19 cellular contexts compared by ENCODE assay signal in the genomic region with DNA sequence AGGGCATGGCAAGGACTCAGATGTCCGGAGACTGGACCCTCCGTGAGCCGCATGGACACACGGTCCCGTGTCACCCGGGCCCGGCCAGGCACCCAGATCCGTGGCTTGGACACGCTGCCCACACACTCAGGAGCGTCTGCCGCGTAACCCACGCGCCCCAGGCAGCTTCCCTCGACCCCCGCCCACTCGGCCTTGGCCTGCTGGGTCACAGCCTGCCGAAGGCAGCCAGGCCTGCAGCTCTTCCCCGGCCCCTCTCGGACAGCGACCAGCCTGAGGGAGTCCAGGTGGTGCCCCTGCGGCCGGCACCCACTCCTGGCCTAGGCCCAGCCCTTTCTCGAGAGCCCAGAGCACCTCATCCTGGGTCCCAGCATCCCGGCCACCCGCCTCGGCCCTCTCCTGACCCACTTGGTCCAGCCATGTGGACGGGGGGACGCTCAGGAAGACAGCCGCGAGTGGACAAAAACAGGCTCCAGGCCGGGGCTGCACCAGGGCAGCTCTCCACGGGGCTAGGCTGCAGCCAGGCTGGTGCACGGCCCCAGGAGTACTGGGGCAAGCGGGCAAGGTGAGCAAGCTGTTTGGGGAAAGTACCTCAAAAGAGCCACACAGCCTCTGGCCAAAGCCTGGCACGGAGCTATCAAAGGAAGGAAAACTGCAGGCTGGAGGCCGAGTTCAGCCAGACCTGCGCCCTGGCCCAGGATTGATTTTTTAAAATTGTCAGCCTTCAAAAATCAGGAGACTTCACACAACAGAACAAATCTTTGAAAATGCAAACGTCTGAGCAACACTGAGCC. TPM values are rescaled to one million over a fixed set of nuclear protein-coding genes. Genes with fewer than 3 reads are reported as not detected.
A peak's percentile ranks its signal among the peaks of the same experiment; 100 is the strongest.
DNase-seq lines count a peak whose midpoint lies in the region; ATAC-seq, FAIRE-seq and TF ChIP-seq lines count a peak whose summit lies in the region.
"Had no signal": no experiment of that assay in that cellular context is flagged by ENCODE, and none has a peak within 500 bp of the region (broad histone marks: within the 10 kb centered on the region; RNA-seq: fewer than 3 reads in every experiment).

No MANE protein-coding gene starts in this region.

- H3K9me1 ChIP-seq in K562 (ENCODE audit: control insufficient read depth, insufficient read depth, low read length), result no peaks in the 10 kb centered on the region

- no peak for DNase-seq in DND-41
- no peak for DNase-seq in K562 (ENCODE audit: extremely low read depth in 1 of 4, low spot score in 3 of 4)
- DNase-seq in left lobe of liver (ENCODE audit: low spot score), result peak; percentile 80
- DNase-seq in osteoblast (ENCODE audit: insufficient read length, low spot score, missing footprints), result peak; percentile 68
- no peak for DNase-seq in iPS-NIHi11 (ENCODE audit: low spot score)
- no peak for DNase-seq in activated CD8-positive, alpha-beta memory T cell treated with anti-CD3 and anti-CD28 coated beads, Interleukin-2, amount 50 U/mL, for 48 hours
- DNase-seq: BE2C, Caco-2, GM23248, Kasumi-1, MG63, NCI-H187, NCI-H2107, RPMI8226, SHP77 treated with DMSO at 0.1 percent for 48 hours had no signal

- intact Hi-C loops in K562 (cut with micrococcal nuclease), result no loop called here

- FAIRE-seq in K562 (lab: Jason Lieb, UNC), result no peak
- FAIRE-seq: GM12892 had no signal

- TF ChIP-seq CTCF in DND-41 (IDR thresholded peaks at IDR 0.05; ENCODE audit: borderline replicate concordance, extremely low read depth, low read length, poor library complexity, severe bottlenecking) (no peak), K562 (IDR thresholded peaks at IDR 0.05 in 2 of 3, conservative IDR thresholded peaks at IDR 0.05 in 1 of 3; ENCODE audit: insufficient read depth in 2 of 3, low read depth in 1 of 3, low read length in 3 of 3) (no peak), osteoblast (IDR thresholded peaks at IDR 0.05; ENCODE audit: extremely low read depth, low read depth, low read length) (no peak)

- H3K27me3 ChIP-seq in DND-41 (ENCODE audit: insufficient read depth, low read length, poor library complexity), result no peaks in the 10 kb centered on the region
- no peaks in the 10 kb centered on the region for H3K27me3 ChIP-seq in K562 (ENCODE audit: control insufficient read depth in 2 of 2, insufficient read depth in 2 of 2, low read length in 2 of 2)
- H3K27me3 ChIP-seq in osteoblast (ENCODE audit: insufficient read depth, low read length), result no peaks in the 10 kb centered on the region
- H3K27me3 ChIP-seq: BE2C, MG63 had no signal

- H3K27ac ChIP-seq in DND-41 (ENCODE audit: low read length) (no peak overlapping the region), K562 (ENCODE audit: extremely low read depth, low read depth, low read length) (no peak overlapping the region), osteoblast (ENCODE audit: low read depth, low read length) (no peak overlapping the region)
- H3K27ac ChIP-seq: GM23248, SK-N-MC had no signal

- POLR2A ChIA-PET in K562 (lab: Yijun Ruan, JAX), result interaction anchor here (0.6 to 0.7 kb wide), 3 partner anchors 30 to 205 kb away, joined by 3 read pairs; no protein-coding TSS in a partner anchor

- H3K9me3 ChIP-seq in DND-41 (ENCODE audit: insufficient read depth, low read length, severe bottlenecking) (no peaks in the 10 kb centered on the region), K562 (replicated peaks; ENCODE audit: control insufficient read depth, insufficient read depth, low read depth, low read length) (no peaks in the 10 kb centered on the region), osteoblast (ENCODE audit: low read depth, low read length) (no peaks in the 10 kb centered on the region)
- H3K9me3 ChIP-seq: BE2C, Caco-2, HAP-1, MG63 had no signal

- no peak overlapping the region for H2AFZ ChIP-seq in DND-41 (ENCODE audit: low read depth, low read length)
- no peak overlapping the region for H2AFZ ChIP-seq in K562 (ENCODE audit: low read depth, low read length)
- H2AFZ ChIP-seq in osteoblast (ENCODE audit: low read length), result no peak overlapping the region
- H2AFZ ChIP-seq: GM23248 had no signal

- TF ChIP-seq EP300 in K562 (IDR thresholded peaks at IDR 0.05; ENCODE audit: low read length), result no peak

- H4K20me1 ChIP-seq in DND-41 (ENCODE audit: insufficient read depth, low read length), result peaks cover 98% of the 10 kb centered on the region
- peaks cover 12% of the 10 kb centered on the region; the same call in 1 of the 2 replicates for H4K20me1 ChIP-seq in K562 (replicated peaks; ENCODE audit: control insufficient read depth, insufficient read depth, low read length)
- peaks cover 65% of the 10 kb centered on the region for H4K20me1 ChIP-seq in osteoblast (ENCODE audit: insufficient read depth, low read length)

- peaks cover 29% of the 10 kb centered on the region for H3K4me1 ChIP-seq in DND-41 (ENCODE audit: insufficient read depth, low read length)
- peaks cover 8 to 66% of the 10 kb centered on the region in 2 experiments; a peak in 4 of 5 replicates for H3K4me1 ChIP-seq in K562 (replicated peaks in 1 of 2; ENCODE audit: control insufficient read depth in 2 of 2, insufficient read depth in 2 of 2, low read length in 2 of 2)
- peaks cover 8% of the 10 kb centered on the region for H3K4me1 ChIP-seq in osteoblast (ENCODE audit: insufficient read depth, low read length)
- H3K4me1 ChIP-seq: BE2C had no signal

- H3K4me2 ChIP-seq in DND-41 (ENCODE audit: insufficient read depth, low read length) (no peak overlapping the region), K562 (ENCODE audit: insufficient read depth, low read length) (no peak overlapping the region), osteoblast (ENCODE audit: insufficient read depth, low read length) (no peak overlapping the region)

- 87% methylated on average over 11 of the region's 39 CpGs for WGBS in K562 (ENCODE audit: insufficient coverage, low coverage, missing lambda C conversion rate)

- CTCF ChIA-PET in K562 (lab: Yijun Ruan, JAX; ENCODE audit: low intra/inter-chr PET ratio), result no interaction called here

- no peak for ATAC-seq in DND-41 (ENCODE audit: insufficient read depth, low read depth)
- no peak for ATAC-seq in K562
- peak; percentile 54 for ATAC-seq in left lobe of liver
- ATAC-seq in HG03045 (IDR thresholded peaks at IDR 0.05; ENCODE audit: unreplicated experiment), result no peak

- peaks cover 98% of the 10 kb centered on the region for H3K79me2 ChIP-seq in DND-41 (ENCODE audit: insufficient read depth, low read length)
- H3K79me2 ChIP-seq in K562 (ENCODE audit: control insufficient read depth, insufficient read depth, low read length), result peaks cover 41% of the 10 kb centered on the region
- peaks cover 97% of the 10 kb centered on the region for H3K79me2 ChIP-seq in osteoblast (ENCODE audit: insufficient read depth, low read length)

- TF ChIP-seq RAD21 in K562 (CRISPR knock-in tag; conservative IDR thresholded peaks at IDR 0.05 in 1 of 2, IDR thresholded peaks at IDR 0.05 in 1 of 2), result no peak

- in situ Hi-C loops in K562 (cut with MboI), result no loop called here

- H3K36me3 ChIP-seq in DND-41 (ENCODE audit: insufficient read depth, low read length), result peaks cover 92% of the 10 kb centered on the region
- H3K36me3 ChIP-seq in K562 (ENCODE audit: control insufficient read depth, insufficient read depth, low read length), result peaks cover 61% of the 10 kb centered on the region; the same call in 1 of the 3 replicates
- peaks cover 15% of the 10 kb centered on the region for H3K36me3 ChIP-seq in osteoblast (ENCODE audit: insufficient read depth, low read length)

- TF ChIP-seq POLR2A in K562 (conservative IDR thresholded peaks at IDR 0.05), result no peak

- H3K9ac ChIP-seq in DND-41 (ENCODE audit: low read depth, low read length) (0 out of 2 replicates have a peak overlapping the region, but pooled peaks have one; percentile 0), K562 (ENCODE audit: insufficient read depth in 1 of 2, low read depth in 2 of 2, low read length in 2 of 2) (peak overlapping the region in 1 of 2 experiments; percentile 58; a peak in 2 of 4 replicates)
- H3K9ac ChIP-seq: GM23248 had no signal

- BruUV-seq in K562 (replicated peaks; lab: Mats Ljungman, UMichigan), result no TSS peak

- no peak overlapping the region for H3K4me3 ChIP-seq in DND-41 (ENCODE audit: low read depth in 1 of 2, low read length in 2 of 2)
- H3K4me3 ChIP-seq in K562, result no peak overlapping the region
- H3K4me3 ChIP-seq in osteoblast (ENCODE audit: insufficient read depth, low read length), result no peak overlapping the region
- H3K4me3 ChIP-seq: GM23248, HAP-1, MG63, SK-N-MC had no signal

RNA-seq across cellular contexts. Expression of gene AKT1, which starts 6.5 kb away (rescaled TPM):
- 90.8 and 209 TPM in 2 replicates for total RNA-seq in K562 (2011; cell fraction: chromatin; rRNA removed; ENCODE audit: low replicate concordance)
- 135 and 136 TPM in 2 replicates for total RNA-seq in K562 (2011; cell fraction: nucleolus; rRNA removed)
- total RNA-seq in K562 (2011; cell fraction: nucleoplasm; rRNA removed), result 81.8 and 88.4 TPM in 2 replicates
- total RNA-seq in K562 (2014; rRNA removed), result 80.1 and 91.2 TPM in 2 replicates
- 25.9 and 37.5 TPM in 2 replicates for total RNA-seq in K562 (2014; rRNA removed; fragmentation: Illumina TruSeq; extraction: Trizol)
- 74.5 and 75.1 TPM in 2 replicates for total RNA-seq in K562 (2015; rRNA removed; fragmentation: Illumina TruSeq; extraction: Trizol)
- total RNA-seq in K562 (2021), result 117 and 132 TPM in 2 replicates
- 71.8 and 79.3 TPM in 2 replicates for polyA plus RNA-seq in K562 (2011; rRNA removed)
- polyA plus RNA-seq in K562 (2011; cell fraction: cytosol; rRNA removed), result 96.5 and 143 TPM in 2 replicates
- 217 and 312 TPM in 2 replicates for polyA plus RNA-seq in K562 (2011; cell fraction: nucleus; rRNA removed)
- polyA plus RNA-seq in K562 (2012), result 86.9 and 120 TPM in 2 replicates
- polyA plus RNA-seq in K562 (2014; fragmentation: Illumina TruSeq; extraction: Trizol), result 82.0 and 89.7 TPM in 2 replicates
- polyA plus RNA-seq in K562 (2014; fragmentation: Nextera tagmentation; extraction: Ambion mirVana), result 1 to 10 TPM in 1 of 2 experiments, under 1 TPM in 1; 0.49 to 1.3 TPM
- 106 TPM in 2 replicates for polyA plus RNA-seq in K562 (2014; rRNA removed)
- 41.9 and 67.3 TPM in 2 replicates for polyA minus RNA-seq in K562 (2011; rRNA and poly(A)+ RNA removed)
- 64.3 and 80.4 TPM in 2 replicates for polyA minus RNA-seq in K562 (2011; cell fraction: cytosol; rRNA and poly(A)+ RNA removed)
- 29.8 and 38.1 TPM in 2 replicates for polyA minus RNA-seq in K562 (2011; cell fraction: nucleus; rRNA and poly(A)+ RNA removed)
- total RNA-seq in left lobe of liver, result 90.1 TPM
- total RNA-seq in osteoblast, result 156 and 188 TPM in 2 replicates

RNA-seq across cellular contexts. Expression of gene ZBTB42, which starts 11.8 kb away (rescaled TPM):
- 3.2 and 14.3 TPM in 2 replicates for total RNA-seq in K562 (2011; cell fraction: chromatin; rRNA removed; ENCODE audit: low replicate concordance)
- 17.5 and 19.2 TPM in 2 replicates for total RNA-seq in K562 (2011; cell fraction: nucleolus; rRNA removed)
- total RNA-seq in K562 (2011; cell fraction: nucleoplasm; rRNA removed), result 7.6 and 8.4 TPM in 2 replicates
- total RNA-seq in K562 (2014; rRNA removed), result 5.5 and 7.2 TPM in 2 replicates
- 1.4 and 1.5 TPM in 2 replicates for total RNA-seq in K562 (2014; rRNA removed; fragmentation: Illumina TruSeq; extraction: Trizol)
- 5.1 TPM in 2 replicates for total RNA-seq in K562 (2015; rRNA removed; fragmentation: Illumina TruSeq; extraction: Trizol)
- total RNA-seq in K562 (2021), result 7.4 and 8.5 TPM in 2 replicates
- 2.2 and 2.4 TPM in 2 replicates for polyA plus RNA-seq in K562 (2011; rRNA removed)
- polyA plus RNA-seq in K562 (2011; cell fraction: cytosol; rRNA removed), result 3.5 and 9.0 TPM in 2 replicates
- polyA plus RNA-seq in K562 (2011; cell fraction: nucleus; rRNA removed), result 3.6 and 6.6 TPM in 2 replicates
- 4.5 and 5.8 TPM in 2 replicates for polyA plus RNA-seq in K562 (2012)
- 2.4 and 4.5 TPM in 2 replicates for polyA plus RNA-seq in K562 (2014; fragmentation: Illumina TruSeq; extraction: Trizol)
- polyA plus RNA-seq in K562 (2014; fragmentation: Nextera tagmentation; extraction: Ambion mirVana), result under 1 TPM; 0.03 to 0.08 TPM
- 2.9 and 3.7 TPM in 2 replicates for polyA plus RNA-seq in K562 (2014; rRNA removed)
- polyA minus RNA-seq in K562 (2011; rRNA and poly(A)+ RNA removed), result 2.9 and 4.9 TPM in 2 replicates
- 6.0 and 8.7 TPM in 2 replicates for polyA minus RNA-seq in K562 (2011; cell fraction: cytosol; rRNA and poly(A)+ RNA removed)
- 12.0 and 13.1 TPM in 2 replicates for polyA minus RNA-seq in K562 (2011; cell fraction: nucleus; rRNA and poly(A)+ RNA removed)
- 4.9 TPM for total RNA-seq in left lobe of liver
- total RNA-seq in osteoblast, result 2.9 TPM in 2 replicates

RNA-seq across cellular contexts. Expression of gene SIVA1, which starts 36.1 kb away (rescaled TPM):
- 12.2 and 40.0 TPM in 2 replicates for total RNA-seq in K562 (2011; cell fraction: chromatin; rRNA removed; ENCODE audit: low replicate concordance)
- 43.4 and 62.2 TPM in 2 replicates for total RNA-seq in K562 (2011; cell fraction: nucleolus; rRNA removed)
- 31.2 and 34.7 TPM in 2 replicates for total RNA-seq in K562 (2011; cell fraction: nucleoplasm; rRNA removed)
- 186 and 216 TPM in 2 replicates for total RNA-seq in K562 (2014; rRNA removed)
- total RNA-seq in K562 (2014; rRNA removed; fragmentation: Illumina TruSeq; extraction: Trizol), result 4.8 and 6.1 TPM in 2 replicates
- 55.9 and 57.8 TPM in 2 replicates for total RNA-seq in K562 (2015; rRNA removed; fragmentation: Illumina TruSeq; extraction: Trizol)
- total RNA-seq in K562 (2021), result 111 and 113 TPM in 2 replicates
- polyA plus RNA-seq in K562 (2011; rRNA removed), result 54.2 and 66.2 TPM in 2 replicates
- 115 and 354 TPM in 2 replicates for polyA plus RNA-seq in K562 (2011; cell fraction: cytosol; rRNA removed)
- 75.6 and 121 TPM in 2 replicates for polyA plus RNA-seq in K562 (2011; cell fraction: nucleus; rRNA removed)
- polyA plus RNA-seq in K562 (2012), result 69.5 and 80.9 TPM in 2 replicates
- 7.8 and 43.9 TPM in 2 replicates for polyA plus RNA-seq in K562 (2014; fragmentation: Illumina TruSeq; extraction: Trizol)
- 10 to 100 TPM in 1 of 2 experiments, 1 to 10 TPM in 1; 4.2 to 20.6 TPM for polyA plus RNA-seq in K562 (2014; fragmentation: Nextera tagmentation; extraction: Ambion mirVana)
- polyA plus RNA-seq in K562 (2014; rRNA removed), result 138 and 148 TPM in 2 replicates
- polyA minus RNA-seq in K562 (2011; rRNA and poly(A)+ RNA removed), result 6.6 and 10.6 TPM in 2 replicates
- 31.0 and 34.2 TPM in 2 replicates for polyA minus RNA-seq in K562 (2011; cell fraction: cytosol; rRNA and poly(A)+ RNA removed)
- polyA minus RNA-seq in K562 (2011; cell fraction: nucleus; rRNA and poly(A)+ RNA removed), result 16.2 and 20.1 TPM in 2 replicates
- total RNA-seq in left lobe of liver, result 50.3 TPM
- total RNA-seq in osteoblast, result 57.2 and 62.2 TPM in 2 replicates

Comparison
In these comparisons a context has a peak if more than half of its experiments do, and no peak if none do; other contexts are left out.
1. DNase-seq: peak in left lobe of liver (single experiment) and osteoblast (single experiment); none in DND-41 (single experiment), K562 (0 of 4), iPS-NIHi11 (single experiment) and activated CD8-positive, alpha-beta memory T cell treated with anti-CD3 and anti-CD28 coated beads, Interleukin-2, amount 50 U/mL, for 48 hours (single experiment).